Comparison of ENCODE assay signal across 16 cellular contexts in genomic region chr3:55454611-55455010, GRCh38. TPM values are rescaled to one million over a fixed set of nuclear protein-coding genes. Genes with fewer than 3 reads are reported as not detected.
"Had no signal": no experiment of that assay in that cellular context is flagged by ENCODE, and none has a peak within 500 bp of the region (broad histone marks: within the 10 kb centered on the region; RNA-seq: fewer than 3 reads in every experiment).

No MANE protein-coding gene starts in this region.

- H3K4me1 Mint-ChIP-seq: activated naive CD8-positive, alpha-beta T cell treated with anti-CD3 and anti-CD28 coated beads, Interleukin-2, amount 50 U/mL, for 24 hours; stimulated activated effector memory CD8-positive, alpha-beta T cell treated with anti-CD3 and anti-CD28 coated beads, Interleukin-12 subunit alpha, Interleukin-12 subunit beta, amount 100 ng/mL, for 72 hours had no signal

- H3K27ac ChIP-seq: ascending aorta, cardiac muscle cell, esophagus squamous epithelium, left lung, parathyroid adenoma, transverse colon had no signal

- H3K9me3 ChIP-seq: ascending aorta, esophagus squamous epithelium, left lung, transverse colon had no signal

- H3K4me3 ChIP-seq: ascending aorta, cardiac muscle cell, esophagus squamous epithelium, left lung, smooth muscle cell, transverse colon had no signal

- H3K27ac Mint-ChIP-seq: activated CD8-positive, alpha-beta T cell treated with anti-CD3 and anti-CD28 coated beads for 36 hours; activated naive CD8-positive, alpha-beta T cell treated with anti-CD3 and anti-CD28 coated beads, Interleukin-2, amount 50 U/mL, for 24 hours; stimulated activated effector memory CD8-positive, alpha-beta T cell treated with anti-CD3 and anti-CD28 coated beads, Interleukin-12 subunit alpha, Interleukin-12 subunit beta, amount 100 ng/mL, for 72 hours had no signal

- H3K27me3 Mint-ChIP-seq: activated CD8-positive, alpha-beta T cell treated with anti-CD3 and anti-CD28 coated beads for 36 hours had no signal

- DNase-seq: activated CD4-positive, alpha-beta T cell treated with anti-CD3 and anti-CD28 coated beads for 1 hour; activated CD8-positive, alpha-beta memory T cell treated with anti-CD3 and anti-CD28 coated beads, Interleukin-2, amount 50 U/mL, for 4 hours; activated CD8-positive, alpha-beta T cell treated with anti-CD3 and anti-CD28 coated beads for 36 hours; activated naive CD4-positive, alpha-beta T cell treated with Interleukin-2 at 50 U/mL for 16 hours; activated naive CD8-positive, alpha-beta T cell treated with anti-CD3 and anti-CD28 coated beads, Interleukin-2, amount 50 U/mL, for 24 hours; esophagus squamous epithelium; foreskin melanocyte; islet precursor cell; left lung; transverse colon had no signal

- H3K4me1 ChIP-seq: ascending aorta, esophagus squamous epithelium, parathyroid adenoma had no signal

- H3K36me3 ChIP-seq: ascending aorta, cardiac muscle cell, esophagus squamous epithelium, left lung, transverse colon had no signal

- H3K4me3 Mint-ChIP-seq: activated CD8-positive, alpha-beta T cell treated with anti-CD3 and anti-CD28 coated beads for 36 hours; activated naive CD8-positive, alpha-beta T cell treated with anti-CD3 and anti-CD28 coated beads, Interleukin-2, amount 50 U/mL, for 24 hours; stimulated activated effector memory CD8-positive, alpha-beta T cell treated with anti-CD3 and anti-CD28 coated beads, Interleukin-12 subunit alpha, Interleukin-12 subunit beta, amount 100 ng/mL, for 72 hours had no signal

- H3K9me3 Mint-ChIP-seq: activated CD8-positive, alpha-beta T cell treated with anti-CD3 and anti-CD28 coated beads for 36 hours had no signal

- H3K36me3 Mint-ChIP-seq: stimulated activated effector memory CD8-positive, alpha-beta T cell treated with anti-CD3 and anti-CD28 coated beads, Interleukin-12 subunit alpha, Interleukin-12 subunit beta, amount 100 ng/mL, for 72 hours had no signal

- ATAC-seq: activated CD8-positive, alpha-beta T cell treated with anti-CD3 and anti-CD28 coated beads for 36 hours; activated naive CD8-positive, alpha-beta T cell treated with anti-CD3 and anti-CD28 coated beads, Interleukin-2, amount 50 U/mL, for 24 hours; left lung; stimulated activated effector memory CD8-positive, alpha-beta T cell treated with anti-CD3 and anti-CD28 coated beads, Interleukin-12 subunit alpha, Interleukin-12 subunit beta, amount 100 ng/mL, for 72 hours had no signal

- H3K27me3 ChIP-seq: ascending aorta, cardiac muscle cell, esophagus squamous epithelium, left lung, transverse colon had no signal

RNA-seq across cellular contexts. Expression of gene WNT5A, which starts 32.5 kb away (rescaled TPM):
- total RNA-seq: activated CD8-positive, alpha-beta T cell treated with anti-CD3 and anti-CD28 coated beads for 36 hours; T-helper 2 cell treated with Interferon-gamma antibody and Interleukin-4, amounts not matched to agents 100 ng/mL and 5 ng/mL, for 36 hours had no signal
